2 cellular contexts compared by ENCODE assay signal in genomic region chr1:220827445-220828210, GRCh38.
TF ChIP-seq lines count a peak whose summit lies in the region.

No MANE protein-coding gene starts in this region.

TF ChIP-seq in IMR-90, 13 proteins besides CTCF, POLR2A, EP300 and RAD21:
- TF ChIP-seq RFX5 (IDR thresholded peaks at IDR 0.05; ENCODE audit: low read depth, low read length) (no peak), NFE2L2 (IDR thresholded peaks at IDR 0.05; ENCODE audit: low read depth, low read length) (no peak), MAFK (IDR thresholded peaks at IDR 0.05; ENCODE audit: low read depth, low read length) (no peak), CHD1 (IDR thresholded peaks at IDR 0.05; ENCODE audit: low read depth, low read length) (no peak), CEBPB (IDR thresholded peaks at IDR 0.05; ENCODE audit: low read depth, low read length) (no peak), SMC3 (IDR thresholded peaks at IDR 0.05; ENCODE audit: low read depth, low read length) (no peak), MXI1 (IDR thresholded peaks at IDR 0.05; ENCODE audit: borderline replicate concordance, low read depth, low read length) (no peak), RCOR1 (IDR thresholded peaks at IDR 0.05; ENCODE audit: insufficient replicate concordance, low read length) (no peak), BHLHE40 (IDR thresholded peaks at IDR 0.05; ENCODE audit: low read depth, low read length) (no peak), MAZ (IDR thresholded peaks at IDR 0.05; ENCODE audit: borderline replicate concordance, low read depth, low read length) (no peak), FOS (IDR thresholded peaks at IDR 0.05; ENCODE audit: low read depth, low read length) (no peak), USF2 (IDR thresholded peaks at IDR 0.05; ENCODE audit: low read depth, low read length) (no peak)
- TF ChIP-seq, protein P1, sequence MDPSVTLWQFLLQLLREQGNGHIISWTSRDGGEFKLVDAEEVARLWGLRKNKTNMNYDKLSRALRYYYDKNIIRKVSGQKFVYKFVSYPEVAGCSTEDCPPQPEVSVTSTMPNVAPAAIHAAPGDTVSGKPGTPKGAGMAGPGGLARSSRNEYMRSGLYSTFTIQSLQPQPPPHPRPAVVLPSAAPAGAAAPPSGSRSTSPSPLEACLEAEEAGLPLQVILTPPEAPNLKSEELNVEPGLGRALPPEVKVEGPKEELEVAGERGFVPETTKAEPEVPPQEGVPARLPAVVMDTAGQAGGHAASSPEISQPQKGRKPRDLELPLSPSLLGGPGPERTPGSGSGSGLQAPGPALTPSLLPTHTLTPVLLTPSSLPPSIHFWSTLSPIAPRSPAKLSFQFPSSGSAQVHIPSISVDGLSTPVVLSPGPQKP (IDR thresholded peaks at IDR 0.05; ENCODE audit: borderline replicate concordance, low read depth, low read length) = no peak

TF ChIP-seq in endothelial cell of umbilical vein, 7 proteins besides CTCF, POLR2A, EP300 and RAD21:
- TF ChIP-seq MYC (IDR thresholded peaks at IDR 0.05; ENCODE audit: low read depth, low read length) (no peak), JUN (IDR thresholded peaks at IDR 0.05; ENCODE audit: borderline replicate concordance, insufficient read depth, insufficient read length, low read depth) (no peak), FOS (IDR thresholded peaks at IDR 0.05; ENCODE audit: borderline replicate concordance, insufficient read depth, low read length) (no peak), GATA2 (IDR thresholded peaks at IDR 0.05; ENCODE audit: insufficient read depth, insufficient read length, low read depth, low read length) (no peak), POLR2AphosphoS5 (IDR thresholded peaks at IDR 0.05; ENCODE audit: insufficient read depth, low read depth, low read length) (no peak), EZH2 (IDR thresholded peaks at IDR 0.05; ENCODE audit: borderline replicate concordance, low read depth, low read length, severe bottlenecking) (no peak), MAX (IDR thresholded peaks at IDR 0.05; ENCODE audit: insufficient read depth, insufficient read length) (no peak)
